In the genomic region with DNA sequence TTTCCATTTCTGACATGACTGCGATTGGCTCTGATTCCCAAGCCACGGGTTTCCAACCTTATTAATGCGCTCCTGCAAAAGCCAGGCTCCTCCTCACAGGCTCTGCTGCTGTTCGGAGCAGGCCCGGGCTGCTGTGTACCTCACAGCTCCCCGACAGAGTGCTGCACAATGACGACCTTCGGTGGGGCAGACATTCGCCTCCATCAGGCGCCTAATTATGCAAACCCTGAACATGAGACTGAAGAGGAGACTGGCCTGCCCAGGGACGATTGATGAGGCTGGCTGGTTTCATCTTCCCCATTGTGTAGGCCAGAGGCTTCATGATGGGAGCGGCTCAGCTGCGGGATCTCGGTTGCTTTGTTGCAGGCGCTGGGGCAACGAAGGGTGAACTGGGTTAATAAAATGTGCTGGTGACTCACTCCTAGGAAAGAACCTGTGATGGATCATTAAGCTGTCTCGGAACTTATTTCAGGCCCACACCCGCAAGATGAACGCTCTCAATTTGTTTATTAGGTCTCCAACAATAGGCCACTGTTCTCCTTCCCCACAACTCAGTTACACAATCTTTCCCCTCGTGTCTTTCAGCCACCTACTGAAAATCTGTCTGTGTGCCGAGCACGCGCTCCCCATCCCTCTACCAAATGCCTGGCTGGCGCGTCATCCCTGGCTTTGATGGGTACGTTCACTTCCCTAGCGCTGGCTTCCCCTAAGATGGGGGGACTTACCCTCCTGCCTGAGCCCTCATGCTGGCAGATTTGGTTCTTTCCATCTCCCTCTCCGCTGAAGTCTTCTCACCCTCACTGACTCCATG, we compare ENCODE assay signal across 10 cellular contexts. TPM values are rescaled to one million over a fixed set of nuclear protein-coding genes. Genes with fewer than 3 reads are reported as not detected.
A peak's percentile ranks its signal among the peaks of the same experiment; 100 is the strongest.
DNase-seq lines count a peak whose midpoint lies in the region; ATAC-seq and TF ChIP-seq lines count a peak whose summit lies in the region.
"Had no signal": no experiment of that assay in that cellular context is flagged by ENCODE, and none has a peak within 500 bp of the region (broad histone marks: within the 10 kb centered on the region; RNA-seq: fewer than 3 reads in every experiment).

No MANE protein-coding gene starts in this region.

- H3K36me3 ChIP-seq in SK-N-SH (replicated peaks in 1 of 2; ENCODE audit: control insufficient read depth in 1 of 2, insufficient read depth in 2 of 2, low read length in 1 of 2), result no peaks in the 10 kb centered on the region
- no peaks in the 10 kb centered on the region for H3K36me3 ChIP-seq in gastroesophageal sphincter
- H3K36me3 ChIP-seq in parathyroid adenoma (ENCODE audit: control insufficient read depth, insufficient read depth, low read length), result no peaks in the 10 kb centered on the region

- H3K4me2 ChIP-seq in SK-N-SH, result no peak overlapping the region
- H3K4me2 ChIP-seq in parathyroid adenoma (ENCODE audit: low read length), result no peak overlapping the region

- POLR2A ChIA-PET in SK-N-SH (lab: Yijun Ruan, JAX), result no interaction called here

- TF ChIP-seq EP300 in SK-N-SH (IDR thresholded peaks at IDR 0.05; ENCODE audit: borderline replicate concordance in 1 of 2, low read depth in 1 of 2, low read length in 1 of 2), result no peak
- TF ChIP-seq EP300 in gastroesophageal sphincter (IDR thresholded peaks at IDR 0.05), result no peak

- H3F3A ChIP-seq in SK-N-SH (replicated peaks; ENCODE audit: insufficient read depth), result no peaks in the 10 kb centered on the region

- 84% methylated on average over 28 of the region's 28 CpGs for WGBS in SK-N-SH (ENCODE audit: low lambda C conversion rate)
- WGBS in gastroesophageal sphincter (ENCODE audit: low coverage in 1 of 2), 2 donors, result 60 to 92% methylated on average over 4 to 20 of the region's 28 CpGs

- H3K9me3 ChIP-seq in SK-N-SH (no peaks in the 10 kb centered on the region), gastroesophageal sphincter (no peaks in the 10 kb centered on the region), parathyroid adenoma (ENCODE audit: control insufficient read depth, low read length) (no peaks in the 10 kb centered on the region)

- peak; percentile 73 for DNase-seq in ELF-1 (ENCODE audit: low read depth, low spot score)
- DNase-seq in SK-N-SH, result no peak
- DNase-seq in activated gamma-delta T cell treated with Interleukin-2 at 50 U/mL for 16 hours, result no peak
- DNase-seq in HUDEP-2 (lab: John Stamatoyannopoulos, UW; ENCODE audit: unreplicated experiment in 76 of 76), result no peak
- no peak for DNase-seq in NCI-H1048 (lab: John Stamatoyannopoulos, UW)
- DNase-seq: activated effector memory CD4-positive, alpha-beta T cell treated with anti-CD3 and anti-CD28 coated beads, Interleukin-2, amount 50 U/mL, for 16 hours; DMS79 had no signal

- H2AFZ ChIP-seq in SK-N-SH (ENCODE audit: low read depth), result no peak overlapping the region
- H2AFZ ChIP-seq in parathyroid adenoma, result peak overlapping the region; percentile 50

- H3K27me3 ChIP-seq in SK-N-SH (ENCODE audit: insufficient read depth), result no peaks in the 10 kb centered on the region
- H3K27me3 ChIP-seq in gastroesophageal sphincter, result no peaks in the 10 kb centered on the region
- no peaks in the 10 kb centered on the region for H3K27me3 ChIP-seq in parathyroid adenoma (ENCODE audit: control insufficient read depth, insufficient read depth, low read length)

- CTCF ChIA-PET in SK-N-SH (lab: Yijun Ruan, JAX), result interaction anchor here (0.7 to 1.6 kb wide), 6 partner anchors 9 to 128 kb away, joined by 3 to 5 read pairs (median 3); no protein-coding TSS in a partner anchor

- H3K4me1 ChIP-seq in SK-N-SH (ENCODE audit: control insufficient read depth in 1 of 2, insufficient read depth in 2 of 2, low read depth in 1 of 2, low read length in 1 of 2) (peaks cover 0 to 9% of the 10 kb centered on the region in 2 experiments; a peak in 1 of 4 replicates), gastroesophageal sphincter (peaks cover 0 to 4% (median 0%) of the 10 kb centered on the region in 3 donors), parathyroid adenoma (peaks cover 30% of the 10 kb centered on the region)

- peak; percentile 36 for ATAC-seq in gastroesophageal sphincter
- ATAC-seq in HG03135 (IDR thresholded peaks at IDR 0.05; ENCODE audit: unreplicated experiment), result no peak

- no peaks in the 10 kb centered on the region for H3K9me2 ChIP-seq in SK-N-SH

- H3K9ac ChIP-seq in SK-N-SH (no peak overlapping the region), parathyroid adenoma (no peak overlapping the region)

- H3K27ac ChIP-seq in SK-N-SH (ENCODE audit: low read depth in 2 of 2, low read length in 1 of 2) (no peak overlapping the region), gastroesophageal sphincter (peak overlapping the region in 2 of 4 donors; percentile 58 to 63), parathyroid adenoma (no peak overlapping the region)

- no peak for TF ChIP-seq RAD21 in SK-N-SH (IDR thresholded peaks at IDR 0.05; ENCODE audit: low read length)

- H4K20me1 ChIP-seq in SK-N-SH (ENCODE audit: insufficient read depth), result no peaks in the 10 kb centered on the region

- no peak overlapping the region for H3K4me3 ChIP-seq in SK-N-SH (ENCODE audit: low read depth in 2 of 2, low read length in 1 of 2)
- H3K4me3 ChIP-seq in gastroesophageal sphincter, result no peak overlapping the region
- H3K4me3 ChIP-seq in parathyroid adenoma (ENCODE audit: low read depth, low read length), result no peak overlapping the region

- H3K79me2 ChIP-seq in SK-N-SH (ENCODE audit: insufficient read depth) (no peaks in the 10 kb centered on the region), parathyroid adenoma (peaks cover 4% of the 10 kb centered on the region)

- TF ChIP-seq POLR2A in gastroesophageal sphincter (IDR thresholded peaks at IDR 0.05), result no peak

- TF ChIP-seq CTCF in SK-N-SH (IDR thresholded peaks at IDR 0.05) (no peak), gastroesophageal sphincter (IDR thresholded peaks at IDR 0.05) (no peak), parathyroid adenoma (IDR thresholded peaks at IDR 0.05) (no peak)

TF ChIP-seq in SK-N-SH, 30 proteins besides CTCF, POLR2A, EP300 and RAD21 (continues in another document):
- TF ChIP-seq MAX (IDR thresholded peaks at IDR 0.05; ENCODE audit: low read depth) (peak; percentile 41; the same call in 1 of the 2 replicates), RFX5 (IDR thresholded peaks at IDR 0.05; ENCODE audit: low read length) (no peak), GABPA (IDR thresholded peaks at IDR 0.05; ENCODE audit: low read depth) (no peak), SMC3 (IDR thresholded peaks at IDR 0.05; ENCODE audit: low read depth, low read length) (no peak), NRF1 (IDR thresholded peaks at IDR 0.05; ENCODE audit: low read depth, low read length) (no peak), EZH2phosphoT487 (IDR thresholded peaks at IDR 0.05; ENCODE audit: borderline replicate concordance, low read depth) (no peak), POLR2AphosphoS5 (IDR thresholded peaks at IDR 0.05; ENCODE audit: low read depth, low read length) (no peak)
- TF ChIP-seq, protein P1, sequence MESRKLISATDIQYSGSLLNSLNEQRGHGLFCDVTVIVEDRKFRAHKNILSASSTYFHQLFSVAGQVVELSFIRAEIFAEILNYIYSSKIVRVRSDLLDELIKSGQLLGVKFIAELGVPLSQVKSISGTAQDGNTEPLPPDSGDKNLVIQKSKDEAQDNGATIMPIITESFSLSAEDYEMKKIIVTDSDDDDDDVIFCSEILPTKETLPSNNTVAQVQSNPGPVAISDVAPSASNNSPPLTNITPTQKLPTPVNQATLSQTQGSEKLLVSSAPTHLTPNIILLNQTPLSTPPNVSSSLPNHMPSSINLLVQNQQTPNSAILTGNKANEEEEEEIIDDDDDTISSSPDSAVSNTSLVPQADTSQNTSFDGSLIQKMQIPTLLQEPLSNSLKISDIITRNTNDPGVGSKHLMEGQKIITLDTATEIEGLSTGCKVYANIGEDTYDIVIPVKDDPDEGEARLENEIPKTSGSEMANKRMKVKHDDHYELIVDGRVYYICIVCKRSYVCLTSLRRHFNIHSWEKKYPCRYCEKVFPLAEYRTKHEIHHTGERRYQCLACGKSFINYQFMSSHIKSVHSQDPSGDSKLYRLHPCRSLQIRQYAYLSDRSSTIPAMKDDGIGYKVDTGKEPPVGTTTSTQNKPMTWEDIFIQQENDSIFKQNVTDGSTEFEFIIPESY (IDR thresholded peaks at IDR 0.05; ENCODE audit: borderline replicate concordance, low read depth), result no peak
- TF ChIP-seq, protein P2, sequence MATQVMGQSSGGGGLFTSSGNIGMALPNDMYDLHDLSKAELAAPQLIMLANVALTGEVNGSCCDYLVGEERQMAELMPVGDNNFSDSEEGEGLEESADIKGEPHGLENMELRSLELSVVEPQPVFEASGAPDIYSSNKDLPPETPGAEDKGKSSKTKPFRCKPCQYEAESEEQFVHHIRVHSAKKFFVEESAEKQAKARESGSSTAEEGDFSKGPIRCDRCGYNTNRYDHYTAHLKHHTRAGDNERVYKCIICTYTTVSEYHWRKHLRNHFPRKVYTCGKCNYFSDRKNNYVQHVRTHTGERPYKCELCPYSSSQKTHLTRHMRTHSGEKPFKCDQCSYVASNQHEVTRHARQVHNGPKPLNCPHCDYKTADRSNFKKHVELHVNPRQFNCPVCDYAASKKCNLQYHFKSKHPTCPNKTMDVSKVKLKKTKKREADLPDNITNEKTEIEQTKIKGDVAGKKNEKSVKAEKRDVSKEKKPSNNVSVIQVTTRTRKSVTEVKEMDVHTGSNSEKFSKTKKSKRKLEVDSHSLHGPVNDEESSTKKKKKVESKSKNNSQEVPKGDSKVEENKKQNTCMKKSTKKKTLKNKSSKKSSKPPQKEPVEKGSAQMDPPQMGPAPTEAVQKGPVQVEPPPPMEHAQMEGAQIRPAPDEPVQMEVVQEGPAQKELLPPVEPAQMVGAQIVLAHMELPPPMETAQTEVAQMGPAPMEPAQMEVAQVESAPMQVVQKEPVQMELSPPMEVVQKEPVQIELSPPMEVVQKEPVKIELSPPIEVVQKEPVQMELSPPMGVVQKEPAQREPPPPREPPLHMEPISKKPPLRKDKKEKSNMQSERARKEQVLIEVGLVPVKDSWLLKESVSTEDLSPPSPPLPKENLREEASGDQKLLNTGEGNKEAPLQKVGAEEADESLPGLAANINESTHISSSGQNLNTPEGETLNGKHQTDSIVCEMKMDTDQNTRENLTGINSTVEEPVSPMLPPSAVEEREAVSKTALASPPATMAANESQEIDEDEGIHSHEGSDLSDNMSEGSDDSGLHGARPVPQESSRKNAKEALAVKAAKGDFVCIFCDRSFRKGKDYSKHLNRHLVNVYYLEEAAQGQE (IDR thresholded peaks at IDR 0.05; ENCODE audit: low read depth, low read length), result no peak

RNA-seq across cellular contexts. Expression of gene TOB1, which starts 27.2 kb away (rescaled TPM):
- 19.3 and 21.8 TPM in 2 replicates for polyA plus RNA-seq in SK-N-SH (2012; rRNA removed)
- 18.3 and 22.8 TPM in 2 replicates for polyA plus RNA-seq in SK-N-SH (2012; cell fraction: cytosol; rRNA removed)
- 14.2 and 22.7 TPM in 2 replicates for polyA plus RNA-seq in SK-N-SH (2012; cell fraction: nucleus; rRNA removed)
- 10 to 100 TPM; 27.8 to 47.2 (median 29.6) TPM for total RNA-seq in gastroesophageal sphincter

RNA-seq across cellular contexts. Expression of gene WFIKKN2, which starts 58.0 kb away (rescaled TPM):
- polyA plus RNA-seq in SK-N-SH (2012; rRNA removed), result not detected in 2 replicates
- under 0.01 TPM in 1 of 2 replicates, not detected in the other for polyA plus RNA-seq in SK-N-SH (2012; cell fraction: cytosol; rRNA removed)
- polyA plus RNA-seq in SK-N-SH (2012; cell fraction: nucleus; rRNA removed), result not detected in 2 replicates
- total RNA-seq in gastroesophageal sphincter, result under 1 TPM; 0.16 to 0.69 (median 0.36) TPM
